8 cellular contexts compared by ENCODE assay signal in genomic region chr2:86562485-86562890, GRCh38. TPM values are rescaled to one million over a fixed set of nuclear protein-coding genes. Genes with fewer than 3 reads are reported as not detected.
DNase-seq lines count a peak whose midpoint lies in the region; ATAC-seq and TF ChIP-seq lines count a peak whose summit lies in the region.

No MANE protein-coding gene starts in this region.

- H2BK120ac ChIP-seq in neuronal stem cell (ENCODE audit: low read depth, low read length): peak overlapping the region; percentile 98

- 3 to 5% methylated on average over 13 of the region's 13 CpGs for WGBS in ectodermal cell, 2 experiments
- no CpG with 5 or more reads among the region's 13 CpGs for whole genome bisulfite sequencing in neuronal stem cell (ENCODE audit: extremely low coverage in 2 of 2, insufficient read length in 2 of 2, insufficient replicate concordance in 1 of 2), 2 donors

- TF ChIP-seq CTCF in GM12864 (IDR thresholded peaks at IDR 0.05; ENCODE audit: low read depth, low read length, missing control alignments) (no peak), KMS-11 (conservative IDR thresholded peaks at IDR 0.05; ENCODE audit: low read depth, low read length) (no peak)

- no peak overlapping the region for H3K23ac ChIP-seq in neuronal stem cell (ENCODE audit: low read depth, low read length, poor library complexity)

- peak overlapping the region; percentile 94 for H2BK15ac ChIP-seq in neuronal stem cell (ENCODE audit: low read length)

- no peak overlapping the region for H3K14ac ChIP-seq in neuronal stem cell (ENCODE audit: low read length)

- H3K27me3 ChIP-seq in KMS-11 (ENCODE audit: insufficient read depth, low read depth): no peaks in the 10 kb centered on the region
- H3K27me3 ChIP-seq in ectodermal cell (ENCODE audit: control insufficient read depth, insufficient read depth, low read length, poor library complexity, severe bottlenecking): no peaks in the 10 kb centered on the region
- H3K27me3 ChIP-seq in neuronal stem cell (ENCODE audit: control insufficient read depth in 3 of 3, insufficient read depth in 3 of 3, low read depth in 1 of 3, low read length in 3 of 3): no peaks in the 10 kb centered on the region

- H3K36me3 ChIP-seq in KMS-11 (ENCODE audit: insufficient read depth): no peaks in the 10 kb centered on the region
- H3K36me3 ChIP-seq in ectodermal cell (ENCODE audit: control insufficient read depth, insufficient read depth, low read length): no peaks in the 10 kb centered on the region
- peaks cover 1 to 9% of the 10 kb centered on the region in 2 donors for H3K36me3 ChIP-seq in neuronal stem cell (replicated peaks in 1 of 2; ENCODE audit: control insufficient read depth in 2 of 2, insufficient read depth in 2 of 2, low read length in 2 of 2)

- DNase-seq in GM12864 (ENCODE audit: low read depth) (no peak), neuronal stem cell (ENCODE audit: low spot score) (no peak), islet precursor cell (no peak), putamen (ENCODE audit: low spot score) (no peak)
- DNase-seq in activated CD8-positive, alpha-beta memory T cell treated with anti-CD3 and anti-CD28 coated beads, Interleukin-2, amount 50 U/mL, for 4 hours: no peak

- H3K4ac ChIP-seq in neuronal stem cell (ENCODE audit: low read length): no peak overlapping the region

- no peak overlapping the region for H4K8ac ChIP-seq in neuronal stem cell (ENCODE audit: low read depth, low read length)

- no peak overlapping the region for H2AK5ac ChIP-seq in neuronal stem cell (ENCODE audit: low read depth, low read length)

- H3K4me3 ChIP-seq in GM12864 (ENCODE audit: low read depth, low read length) (peak overlapping the region; percentile 79), KMS-11 (IDR thresholded peaks at IDR 0.05; ENCODE audit: insufficient read depth, low read depth, low read length) (peak overlapping the region; percentile 89), ectodermal cell (ENCODE audit: insufficient read depth, low read depth, low read length) (peak overlapping the region; percentile 94), neuronal stem cell (ENCODE audit: low read length in 2 of 2) (peak overlapping the region; percentile 83 to 90)

- no peak for ATAC-seq in GM21737 (IDR thresholded peaks at IDR 0.05; ENCODE audit: unreplicated experiment)

- peak overlapping the region; percentile 93 for H3K4me2 ChIP-seq in KMS-11
- peak overlapping the region; percentile 63 for H3K4me2 ChIP-seq in neuronal stem cell (ENCODE audit: insufficient read depth, low read length, poor library complexity, severe bottlenecking)

- H3K18ac ChIP-seq in neuronal stem cell (ENCODE audit: low read length): peak overlapping the region; percentile 98

- no peaks in the 10 kb centered on the region for H3K79me1 ChIP-seq in neuronal stem cell (ENCODE audit: low read depth, low read length)

- peak overlapping the region; percentile 96 for H2BK5ac ChIP-seq in neuronal stem cell (ENCODE audit: low read length)

- H3K79me2 ChIP-seq in KMS-11 (ENCODE audit: insufficient read depth, low read depth): peaks cover 31% of the 10 kb centered on the region

- H4K20me1 ChIP-seq in KMS-11 (ENCODE audit: insufficient read depth): no peaks in the 10 kb centered on the region

- H4K91ac ChIP-seq in neuronal stem cell (ENCODE audit: low read depth, low read length, poor library complexity): no peak overlapping the region

- H3K9me3 ChIP-seq in ectodermal cell (ENCODE audit: control insufficient read depth, low read length): no peaks in the 10 kb centered on the region
- H3K9me3 ChIP-seq in neuronal stem cell (replicated peaks in 1 of 2; ENCODE audit: control insufficient read depth in 2 of 2, insufficient read depth in 1 of 2, low read depth in 1 of 2, low read length in 2 of 2): peaks cover 0 to 4% of the 10 kb centered on the region in 2 donors

- H3K4me1 ChIP-seq in KMS-11 (ENCODE audit: low read depth, poor library complexity, severe bottlenecking) (peaks cover 15% of the 10 kb centered on the region), ectodermal cell (ENCODE audit: control insufficient read depth, insufficient read depth, low read length) (no peaks in the 10 kb centered on the region), neuronal stem cell (ENCODE audit: control insufficient read depth in 2 of 2, insufficient read depth in 1 of 2, low read depth in 1 of 2, low read length in 2 of 2) (peaks cover 4 to 5% of the 10 kb centered on the region in 2 donors)

- H3K9ac ChIP-seq in KMS-11 (peak overlapping the region; percentile 97), neuronal stem cell (ENCODE audit: low read depth, low read length, poor library complexity) (peak overlapping the region; percentile 95)

- peak overlapping the region; percentile 93 for H3K27ac ChIP-seq in KMS-11
- peak overlapping the region; percentile 95 for H3K27ac ChIP-seq in ectodermal cell (ENCODE audit: insufficient read depth, low read depth, low read length, poor library complexity, severe bottlenecking)
- no peak overlapping the region for H3K27ac ChIP-seq in neuronal stem cell (replicated peaks; ENCODE audit: low read length)

- no peak overlapping the region for H2BK12ac ChIP-seq in neuronal stem cell (ENCODE audit: low read length)

- peak overlapping the region; percentile 85 for H2AFZ ChIP-seq in KMS-11 (ENCODE audit: low read depth)
- H2AFZ ChIP-seq in neuronal stem cell (ENCODE audit: low read length): peak overlapping the region; percentile 98

RNA-seq across cellular contexts. Expression of gene CHMP3, which starts 0.8 kb away (rescaled TPM):
- polyA plus RNA-seq in ectodermal cell (2013, experiment 1 of 4): 36.5 TPM
- 30.0 TPM for polyA plus RNA-seq in ectodermal cell (2013, experiment 2 of 4)
- 32.9 TPM for polyA plus RNA-seq in ectodermal cell (2013, experiment 3 of 4)
- polyA plus RNA-seq in ectodermal cell (2013, experiment 4 of 4): 36.1 TPM
- polyA plus RNA-seq in neuronal stem cell (2013, experiment 1 of 2): 35.1 TPM
- polyA plus RNA-seq in neuronal stem cell (2013, experiment 2 of 2): 35.8 TPM
